Comparison of ENCODE assay signal across 1 cellular context in genomic region chr17:5901731-5902660, GRCh38.
TF ChIP-seq lines count a peak whose summit lies in the region.

No MANE protein-coding gene starts in this region.

TF ChIP-seq in H1, 55 proteins besides CTCF, POLR2A, EP300 and RAD21:
- TF ChIP-seq, protein P1, sequence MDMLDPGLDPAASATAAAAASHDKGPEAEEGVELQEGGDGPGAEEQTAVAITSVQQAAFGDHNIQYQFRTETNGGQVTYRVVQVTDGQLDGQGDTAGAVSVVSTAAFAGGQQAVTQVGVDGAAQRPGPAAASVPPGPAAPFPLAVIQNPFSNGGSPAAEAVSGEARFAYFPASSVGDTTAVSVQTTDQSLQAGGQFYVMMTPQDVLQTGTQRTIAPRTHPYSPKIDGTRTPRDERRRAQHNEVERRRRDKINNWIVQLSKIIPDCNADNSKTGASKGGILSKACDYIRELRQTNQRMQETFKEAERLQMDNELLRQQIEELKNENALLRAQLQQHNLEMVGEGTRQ (IDR thresholded peaks at IDR 0.05; ENCODE audit: low read length) = no peak
- TF ChIP-seq JUN (IDR thresholded peaks at IDR 0.05; ENCODE audit: low read depth, low read length) (no peak), CEBPB (IDR thresholded peaks at IDR 0.05; ENCODE audit: low read depth, low read length) (no peak), NANOG (IDR thresholded peaks at IDR 0.05; ENCODE audit: insufficient read depth, low read depth, low read length, poor library complexity, severe bottlenecking) (no peak), HDAC2 (IDR thresholded peaks at IDR 0.05; ENCODE audit: borderline replicate concordance in 1 of 2, low read depth in 2 of 2, low read length in 2 of 2) (no peak), CHD1 (IDR thresholded peaks at IDR 0.05; ENCODE audit: low read depth, low read length) (no peak), TAF7 (optimal IDR thresholded peaks at IDR 0.05; ENCODE audit: borderline replicate concordance, low read depth, low read length) (no peak), ASH2L (IDR thresholded peaks at IDR 0.05; ENCODE audit: low read length) (no peak), KDM5A (IDR thresholded peaks at IDR 0.05; ENCODE audit: low read length) (no peak)
